ENCODE assay signal across 8 cellular contexts in genomic region chr5:82174128-82174918, GRCh38.
A peak's percentile ranks its signal among the peaks of the same experiment; 100 is the strongest.
DNase-seq lines count a peak whose midpoint lies in the region; ATAC-seq and FAIRE-seq lines count a peak whose summit lies in the region.

No MANE protein-coding gene starts in this region.

- in situ Hi-C loops in ACHN (cut with HindIII; ENCODE audit: low pct_ligation_motif_present, low pct_unique_long_range_greater_than_20kb, low sequenced_read_pairs): no loop called here

- DNase-seq in ACHN (peak; percentile 64), GM18507 (ENCODE audit: extremely low spot score, insufficient read length, low read depth) (peak; percentile 23), NCI-H1694 treated with DMSO at 0.1 percent for 48 hours (lab: John Stamatoyannopoulos, UW) (peak; percentile 9), dedifferentiated amniotic fluid mesenchymal stem cell (ENCODE audit: extremely low spot score) (peak; percentile 32), medulla oblongata (ENCODE audit: extremely low spot score) (peak; percentile 68)
- peak; percentile 70 for DNase-seq in activated CD4-positive, CD25-positive, alpha-beta regulatory T cell treated with anti-CD3 and anti-CD28 coated beads, Interleukin-2, amount 50 U/mL, for 72 hours
- DNase-seq in stimulated activated CD8-positive, alpha-beta memory T cell treated with anti-CD3 and anti-CD28 coated beads, Interleukin-7, amount 100 ng/mL, for 48 hours (ENCODE audit: extremely low read depth in 1 of 2, low read depth in 1 of 2): peak; percentile 33 to 65

- peak; percentile 93 for FAIRE-seq in GM18507 (lab: Jason Lieb, UNC)

- peak; percentile 99 for ATAC-seq in HG02885 (IDR thresholded peaks at IDR 0.05; ENCODE audit: poor library complexity, unreplicated experiment)

Comparison
In these comparisons a context has a peak if more than half of its experiments do, and no peak if none do; other contexts are left out.
1. Peak in every context shown above with its lines: DNase-seq and ATAC-seq.
2. DNase-seq: peak in every context shown above with its lines; median percentile 70 in activated CD4-positive, CD25-positive, alpha-beta regulatory T cell treated with anti-CD3 and anti-CD28 coated beads, Interleukin-2, amount 50 U/mL, for 72 hours; 68 in medulla oblongata; 64 in ACHN; 49 in stimulated activated CD8-positive, alpha-beta memory T cell treated with anti-CD3 and anti-CD28 coated beads, Interleukin-7, amount 100 ng/mL, for 48 hours; 32 in dedifferentiated amniotic fluid mesenchymal stem cell; 23 in GM18507; 9 in NCI-H1694 treated with DMSO at 0.1 percent for 48 hours.